ENCODE assay signal across 8 cellular contexts in genomic region chr18:50287441-50288347, GRCh38. TPM values are rescaled to one million over a fixed set of nuclear protein-coding genes. Genes with fewer than 3 reads are reported as not detected.
DNase-seq lines count a peak whose midpoint lies in the region; ATAC-seq and TF ChIP-seq lines count a peak whose summit lies in the region.

Gene CXXC1, minus strand, starts transcription at chr18:50287692. Its CDS starts 103 bp downstream, at chr18:50287589.

- H3K36me3 ChIP-seq in SK-N-MC (ENCODE audit: insufficient read depth, low read length) (peaks cover 7% of the 10 kb centered on the region; the same call in 1 of the 2 replicates), gastroesophageal sphincter (peaks cover 0 to 34% of the 10 kb centered on the region in 2 donors)

- 0% methylated on average over 9 to 35 of the region's 76 CpGs for WGBS in gastroesophageal sphincter (ENCODE audit: low coverage in 1 of 2), 2 donors

- peaks cover 3% of the 10 kb centered on the region for H3K27me3 Mint-ChIP-seq in activated naive CD4-positive, alpha-beta T cell treated with anti-CD3 and anti-CD28 coated beads, Interleukin-2, amount 10 ng/mL, durations not matched to agents 7 days and 5 days

- peaks cover 45% of the 10 kb centered on the region for H3K36me3 Mint-ChIP-seq in activated naive CD4-positive, alpha-beta T cell treated with anti-CD3 and anti-CD28 coated beads, Interleukin-2, amount 10 ng/mL, durations not matched to agents 7 days and 5 days

- H3K27me3 ChIP-seq in gastroesophageal sphincter: no peaks in the 10 kb centered on the region

- TF ChIP-seq EP300 in gastroesophageal sphincter (IDR thresholded peaks at IDR 0.05): no peak

- peaks cover 0 to 20% (median 0%) of the 10 kb centered on the region in 3 donors for H3K4me1 ChIP-seq in gastroesophageal sphincter

- peak within 1 kb of the TSS; percentile 91 for H3K4me3 Mint-ChIP-seq in activated naive CD4-positive, alpha-beta T cell treated with anti-CD3 and anti-CD28 coated beads, Interleukin-2, amount 10 ng/mL, durations not matched to agents 7 days and 5 days

- ATAC-seq in HG02571 (IDR thresholded peaks at IDR 0.05; ENCODE audit: unreplicated experiment): peak; percentile 85
- peak; percentile 96 for ATAC-seq in gastroesophageal sphincter

- H3K27ac ChIP-seq in SK-N-MC: no peak within 1 kb of the TSS
- H3K27ac ChIP-seq in gastroesophageal sphincter: peak within 1 kb of the TSS; percentile 61 to 96 (median 90)

- H3K27ac Mint-ChIP-seq in activated naive CD4-positive, alpha-beta T cell treated with anti-CD3 and anti-CD28 coated beads, Interleukin-2, amount 10 ng/mL, durations not matched to agents 7 days and 5 days: peak within 1 kb of the TSS; percentile 98

- DNase-seq in GM10248 (ENCODE audit: extremely low spot score) (peak; percentile 91), NB4 (ENCODE audit: low read depth) (peak; percentile 99), SK-N-MC (ENCODE audit: low read depth, low spot score) (peak; percentile 98), non-pigmented ciliary epithelial cell (ENCODE audit: low read depth) (peak; percentile 97), superior temporal gyrus (ENCODE audit: extremely low spot score) (peak; percentile 99)
- peak; percentile 98 for DNase-seq in activated naive CD4-positive, alpha-beta T cell treated with anti-CD3 and anti-CD28 coated beads, Interleukin-2, amount 10 ng/mL, durations not matched to agents 7 days and 5 days

- TF ChIP-seq POLR2A in NB4 (IDR thresholded peaks at IDR 0.05; ENCODE audit: extremely low read depth, insufficient read length) (peak; percentile 70), gastroesophageal sphincter (IDR thresholded peaks at IDR 0.05) (peak in 1 of 2 donors; percentile 32)

- POLR2A ChIA-PET in GM10248 (lab: Yijun Ruan, JAX): no interaction called here

- no peaks in the 10 kb centered on the region for H3K9me3 ChIP-seq in SK-N-MC (ENCODE audit: low read depth, low read length)
- H3K9me3 ChIP-seq in gastroesophageal sphincter: no peaks in the 10 kb centered on the region

- CTCF ChIA-PET in GM10248 (lab: Yijun Ruan, JAX): interaction anchor here (1.1 to 3.5 kb wide), 5 partner anchors 15 to 69 kb away, joined by 3 to 24 read pairs (median 4); no protein-coding TSS in a partner anchor
- CTCF ChIA-PET in activated naive CD4-positive, alpha-beta T cell treated with anti-CD3 and anti-CD28 coated beads, Interleukin-2, amount 10 ng/mL, durations not matched to agents 7 days and 5 days (lab: Charles Lee): interaction anchor here (1.2 kb wide), 1 partner anchor 45 kb away, joined by 3 read pairs; no protein-coding TSS in a partner anchor

- peaks cover 40% of the 10 kb centered on the region for H3K4me1 Mint-ChIP-seq in activated naive CD4-positive, alpha-beta T cell treated with anti-CD3 and anti-CD28 coated beads, Interleukin-2, amount 10 ng/mL, durations not matched to agents 7 days and 5 days

- no peaks in the 10 kb centered on the region for H3K9me3 Mint-ChIP-seq in activated naive CD4-positive, alpha-beta T cell treated with anti-CD3 and anti-CD28 coated beads, Interleukin-2, amount 10 ng/mL, durations not matched to agents 7 days and 5 days

- H3K9ac ChIP-seq in SK-N-MC (ENCODE audit: insufficient read length): peak within 1 kb of the TSS; percentile 84

- H3K4me3 ChIP-seq in NB4 (ENCODE audit: low read depth, low read length) (peak within 1 kb of the TSS; percentile 88), SK-N-MC (peak within 1 kb of the TSS; percentile 86), gastroesophageal sphincter (peak within 1 kb of the TSS; percentile 52 to 77)

- TF ChIP-seq CTCF in GM10248 (IDR thresholded peaks at IDR 0.05; ENCODE audit: control extremely low read depth, extremely low read depth, low read depth, missing control alignments) (peak; percentile 48), NB4 (IDR thresholded peaks at IDR 0.05; ENCODE audit: low read depth, low read length) (peak; percentile 30), gastroesophageal sphincter (IDR thresholded peaks at IDR 0.05) (peak in 3 of 4 experiments; percentile 57 to 72 (median 67))

RNA-seq across cellular contexts. Expression of gene CXXC1, which starts in this region (rescaled TPM):
- total RNA-seq in gastroesophageal sphincter: 10 to 100 TPM; 44.4 to 54.9 (median 51.5) TPM
